ENCODE assay signal across 29 cellular contexts in the genomic region with DNA sequence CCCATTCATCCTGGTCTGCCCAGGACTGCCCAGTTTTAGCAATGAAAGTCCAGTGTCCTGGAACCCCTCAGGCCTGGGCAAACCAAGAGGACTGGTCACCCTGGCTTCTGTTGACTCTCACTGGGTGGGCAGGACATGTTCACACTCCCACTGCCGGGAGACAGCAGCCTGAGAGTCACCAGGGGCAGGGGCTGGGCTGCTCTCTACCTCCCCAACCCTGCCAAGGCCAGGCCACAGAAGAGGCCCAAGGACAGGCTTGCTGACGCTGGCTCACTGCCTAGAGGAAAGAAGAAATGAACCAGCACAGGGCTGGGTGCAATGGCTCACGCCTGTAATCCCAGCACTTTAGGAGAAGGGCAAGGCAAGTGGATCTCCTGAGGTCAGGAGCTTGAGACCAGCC. TPM values are rescaled to one million over a fixed set of nuclear protein-coding genes. Genes with fewer than 3 reads are reported as not detected.
"Had no signal": no experiment of that assay in that cellular context is flagged by ENCODE, and none has a peak within 500 bp of the region (broad histone marks: within the 10 kb centered on the region; RNA-seq: fewer than 3 reads in every experiment).

No MANE protein-coding gene starts in this region.

- H3K36me3 Mint-ChIP-seq: activated CD8-positive, alpha-beta memory T cell treated with anti-CD3 and anti-CD28 coated beads, Interleukin-2, amount 10 ng/mL, durations not matched to agents 7 days and 5 days; activated naive CD8-positive, alpha-beta T cell treated with anti-CD3 and anti-CD28 coated beads, Interleukin-2, amount 10 ng/mL, durations not matched to agents 7 days and 5 days; IgD-negative memory B cell; WTC11 had no signal

- H3K27ac ChIP-seq: body of pancreas, RWPE1 had no signal

- H3K9me3 ChIP-seq: body of pancreas had no signal

- H3K9me3 Mint-ChIP-seq: activated naive CD8-positive, alpha-beta T cell treated with anti-CD3 and anti-CD28 coated beads, Interleukin-2, amount 10 ng/mL, durations not matched to agents 7 days and 5 days; activated T-cell treated with anti-CD3 and anti-CD28 coated beads, Interleukin-2, amount 50 U/mL, for 24 hours; activated T-helper 1 cell treated with anti-CD3 and anti-CD28 coated beads, Interleukin-12 subunit alpha, Interleukin-12 subunit beta, Interleukin-2, Interleukin-4 antibody, amounts not matched to agents 30 ng/mL and 10 ng/mL and 1 ng/mL, durations not matched to agents 14 hours and 24 hours and 36 hours; IgD-negative memory B cell; T-helper 1 cell treated with Interleukin-12 subunit alpha and Interleukin-12 subunit beta and Interleukin-4 antibody, amounts not matched to agents 30 μg/mL and 1 μg/mL, for 36 hours; WTC11 had no signal

- ATAC-seq: activated CD8-positive, alpha-beta memory T cell treated with anti-CD3 and anti-CD28 coated beads, Interleukin-2, amount 10 ng/mL, durations not matched to agents 7 days and 5 days; body of pancreas; Panc1; WTC11 had no signal

- H3K4me3 Mint-ChIP-seq: activated CD8-positive, alpha-beta memory T cell treated with anti-CD3 and anti-CD28 coated beads, Interleukin-2, amount 10 ng/mL, durations not matched to agents 7 days and 5 days; activated naive CD8-positive, alpha-beta T cell treated with anti-CD3 and anti-CD28 coated beads, Interleukin-2, amount 10 ng/mL, durations not matched to agents 7 days and 5 days; activated T-cell treated with anti-CD3 and anti-CD28 coated beads, Interleukin-2, amount 50 U/mL, for 24 hours; activated T-helper 1 cell treated with anti-CD3 and anti-CD28 coated beads, Interleukin-12 subunit alpha, Interleukin-12 subunit beta, Interleukin-2, Interleukin-4 antibody, amounts not matched to agents 30 ng/mL and 10 ng/mL and 1 ng/mL, durations not matched to agents 14 hours and 24 hours and 36 hours; T-helper 1 cell treated with Interleukin-12 subunit alpha and Interleukin-12 subunit beta and Interleukin-4 antibody, amounts not matched to agents 30 μg/mL and 1 μg/mL, for 36 hours; WTC11 had no signal

- H3K4me3 ChIP-seq: body of pancreas had no signal

- DNase-seq: activated CD4-positive, alpha-beta T cell treated with anti-CD3 and anti-CD28 coated beads for 48 hours; activated CD4-positive, alpha-beta T cell treated with anti-CD3 and anti-CD28 coated beads, Interleukin-2, amount 50 U/mL, for 4 hours; activated CD4-positive, CD25-positive, alpha-beta regulatory T cell treated with anti-CD3 and anti-CD28 coated beads, Interleukin-2, amount 50 U/mL, for 72 hours; activated CD8-positive, alpha-beta memory T cell treated with anti-CD3 and anti-CD28 coated beads, Interleukin-2, amount 10 ng/mL, durations not matched to agents 7 days and 5 days; activated effector memory CD4-positive, alpha-beta T cell treated with Interleukin-2 at 50 U/mL for 16 hours; activated naive CD4-positive, alpha-beta T cell treated with Interleukin-2 at 50 U/mL for 16 hours; activated naive CD8-positive, alpha-beta T cell treated with anti-CD3 and anti-CD28 coated beads, Interleukin-2, amount 10 ng/mL, durations not matched to agents 7 days and 5 days; activated T-cell treated with anti-CD3 and anti-CD28 coated beads, Interleukin-2, amount 50 U/mL, for 24 hours; aorta; KG1; NCI-H1092; NCI-H1417 treated with DMSO at 0.1 percent for 48 hours; NCI-H187; NCI-H2081; NCI-H510A treated with DMSO at 0.1 percent for 48 hours; NK-92 treated with Interleukin-12 subunit alpha and Interleukin-12 subunit beta, amount 100 ng/mL, for 24 hours; OCI-M1; SHP77; T-helper 9 cell had no signal

- H3K4me1 Mint-ChIP-seq: activated CD8-positive, alpha-beta memory T cell treated with anti-CD3 and anti-CD28 coated beads, Interleukin-2, amount 10 ng/mL, durations not matched to agents 7 days and 5 days; IgD-negative memory B cell had no signal

- H3K27me3 Mint-ChIP-seq: activated T-cell treated with anti-CD3 and anti-CD28 coated beads, Interleukin-2, amount 50 U/mL, for 24 hours had no signal

- H3K27ac Mint-ChIP-seq: activated CD8-positive, alpha-beta memory T cell treated with anti-CD3 and anti-CD28 coated beads, Interleukin-2, amount 10 ng/mL, durations not matched to agents 7 days and 5 days; activated naive CD8-positive, alpha-beta T cell treated with anti-CD3 and anti-CD28 coated beads, Interleukin-2, amount 10 ng/mL, durations not matched to agents 7 days and 5 days; activated T-cell treated with anti-CD3 and anti-CD28 coated beads, Interleukin-2, amount 50 U/mL, for 24 hours; activated T-helper 1 cell treated with anti-CD3 and anti-CD28 coated beads, Interleukin-12 subunit alpha, Interleukin-12 subunit beta, Interleukin-2, Interleukin-4 antibody, amounts not matched to agents 30 ng/mL and 10 ng/mL and 1 ng/mL, durations not matched to agents 14 hours and 24 hours and 36 hours; T-helper 1 cell treated with Interleukin-12 subunit alpha and Interleukin-12 subunit beta and Interleukin-4 antibody, amounts not matched to agents 30 μg/mL and 1 μg/mL, for 36 hours; WTC11 had no signal

- H3K4me1 ChIP-seq: body of pancreas had no signal

- H3K27me3 ChIP-seq: body of pancreas had no signal

RNA-seq across cellular contexts. Expression of a gene that starts 36.9 kb away (rescaled TPM):
- total RNA-seq: activated T-helper 1 cell treated with anti-CD3 and anti-CD28 coated beads, Interleukin-12 subunit alpha, Interleukin-12 subunit beta, Interleukin-2, Interleukin-4 antibody, amounts not matched to agents 30 ng/mL and 10 ng/mL and 1 ng/mL, durations not matched to agents 14 hours and 24 hours and 36 hours; LHCN-M2; MCF 10A; SK-MEL-5 had no signal
